In the genomic region with DNA sequence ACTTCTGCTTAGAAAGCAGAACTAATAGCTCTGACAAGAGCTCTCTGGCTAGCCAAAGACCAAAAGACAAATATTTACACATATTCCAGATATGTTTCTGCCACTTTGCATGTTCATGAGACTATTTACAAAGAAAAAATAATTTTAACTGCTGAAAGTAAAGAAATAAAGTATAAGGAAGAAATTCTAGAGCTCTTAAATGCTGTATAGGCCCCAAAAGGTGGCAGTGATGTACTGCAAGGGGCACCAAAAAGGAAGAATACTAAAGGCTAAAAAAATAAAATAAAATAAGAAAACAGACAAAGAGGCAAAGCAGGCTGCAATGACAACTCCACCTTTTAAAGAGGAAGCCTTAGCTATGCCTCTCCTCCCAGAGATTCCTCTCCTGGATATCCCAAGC, we compare ENCODE assay signal across 10 cellular contexts. TPM values are rescaled to one million over a fixed set of nuclear protein-coding genes. Genes with fewer than 3 reads are reported as not detected.
DNase-seq lines count a peak whose midpoint lies in the region; ATAC-seq and TF ChIP-seq lines count a peak whose summit lies in the region.
"Had no signal": no experiment of that assay in that cellular context is flagged by ENCODE, and none has a peak within 500 bp of the region (broad histone marks: within the 10 kb centered on the region; RNA-seq: fewer than 3 reads in every experiment).

No MANE protein-coding gene starts in this region.

- H4K91ac ChIP-seq in neuronal stem cell (ENCODE audit: low read depth, low read length, poor library complexity): no peak overlapping the region

- no peak overlapping the region for H3K18ac ChIP-seq in neuronal stem cell (ENCODE audit: low read length)

- no peak overlapping the region for H2BK120ac ChIP-seq in neuronal stem cell (ENCODE audit: low read depth, low read length)

- in situ Hi-C loops in Caki2 (cut with HindIII; ENCODE audit: low pct_unique_long_range_greater_than_20kb, low sequenced_read_pairs): no loop called here
- in situ Hi-C loops in brain microvascular endothelial cell (cut with HindIII; ENCODE audit: low pct_ligation_motif_present, low sequenced_read_pairs): no loop called here

- H3K27ac ChIP-seq in brain microvascular endothelial cell (no peak overlapping the region), neuronal stem cell (replicated peaks; ENCODE audit: low read length) (no peak overlapping the region)

- H3K36me3 ChIP-seq in brain microvascular endothelial cell (replicated peaks): no peaks in the 10 kb centered on the region
- H3K36me3 ChIP-seq in neuronal stem cell (replicated peaks in 1 of 2; ENCODE audit: control insufficient read depth in 2 of 2, insufficient read depth in 2 of 2, low read length in 2 of 2): no peaks in the 10 kb centered on the region

- H2BK15ac ChIP-seq in neuronal stem cell (ENCODE audit: low read length): no peak overlapping the region

- ATAC-seq in GM21360 (IDR thresholded peaks at IDR 0.05; ENCODE audit: unreplicated experiment) (no peak), GM21737 (IDR thresholded peaks at IDR 0.05; ENCODE audit: unreplicated experiment) (no peak), GM21619 (IDR thresholded peaks at IDR 0.05; ENCODE audit: unreplicated experiment) (no peak)

- TF ChIP-seq CTCF in NB4 (IDR thresholded peaks at IDR 0.05; ENCODE audit: low read depth, low read length): peak; percentile 48
- TF ChIP-seq CTCF in brain microvascular endothelial cell (IDR thresholded peaks at IDR 0.05; ENCODE audit: low read depth, low read length, missing control alignments): peak; percentile 33

- H3K9me3 ChIP-seq in neuronal stem cell (replicated peaks in 1 of 2; ENCODE audit: control insufficient read depth in 2 of 2, insufficient read depth in 1 of 2, low read depth in 1 of 2, low read length in 2 of 2): peaks cover 0 to under 1% of the 10 kb centered on the region in 2 donors

- peaks cover 7 to 26% of the 10 kb centered on the region in 2 donors for H3K4me1 ChIP-seq in neuronal stem cell (ENCODE audit: control insufficient read depth in 2 of 2, insufficient read depth in 1 of 2, low read depth in 1 of 2, low read length in 2 of 2)

- H4K8ac ChIP-seq in neuronal stem cell (ENCODE audit: low read depth, low read length): no peak overlapping the region

- H2AFZ ChIP-seq in neuronal stem cell (ENCODE audit: low read length): peak overlapping the region; percentile 94

- DNase-seq in Caki2 (ENCODE audit: low read depth) (peak; percentile 38), NB4 (ENCODE audit: low read depth) (peak; percentile 74), brain microvascular endothelial cell (no peak), neuronal stem cell (ENCODE audit: low spot score) (no peak), KG1 (lab: John Stamatoyannopoulos, UW) (no peak)
- DNase-seq: NCI-H82; stimulated activated CD4-positive, alpha-beta T cell treated with anti-CD3 and anti-CD28 coated beads, Interleukin-4, amount 100 ng/mL, for 1 hour had no signal

- H3K4me3 ChIP-seq in NB4 (ENCODE audit: low read depth, low read length): no peak overlapping the region
- no peak overlapping the region for H3K4me3 ChIP-seq in brain microvascular endothelial cell (ENCODE audit: low read depth, low read length)
- H3K4me3 ChIP-seq in neuronal stem cell (ENCODE audit: low read length in 2 of 2): no peak overlapping the region

- no peak overlapping the region for H3K4me2 ChIP-seq in neuronal stem cell (ENCODE audit: insufficient read depth, low read length, poor library complexity, severe bottlenecking)

- no peak overlapping the region for H3K23ac ChIP-seq in neuronal stem cell (ENCODE audit: low read depth, low read length, poor library complexity)

- TF ChIP-seq POLR2A in NB4 (IDR thresholded peaks at IDR 0.05; ENCODE audit: extremely low read depth, insufficient read length): no peak

- H3K9ac ChIP-seq in neuronal stem cell (ENCODE audit: low read depth, low read length, poor library complexity): no peak overlapping the region

- H3K27me3 ChIP-seq in brain microvascular endothelial cell (replicated peaks) (no peaks in the 10 kb centered on the region), neuronal stem cell (ENCODE audit: control insufficient read depth in 3 of 3, insufficient read depth in 3 of 3, low read depth in 1 of 3, low read length in 3 of 3) (no peaks in the 10 kb centered on the region)

- no peak overlapping the region for H2AK5ac ChIP-seq in neuronal stem cell (ENCODE audit: low read depth, low read length)

- H3K4ac ChIP-seq in neuronal stem cell (ENCODE audit: low read length): no peak overlapping the region

- no peak overlapping the region for H3K14ac ChIP-seq in neuronal stem cell (ENCODE audit: low read length)

- no peak overlapping the region for H2BK12ac ChIP-seq in neuronal stem cell (ENCODE audit: low read length)

- H2BK5ac ChIP-seq in neuronal stem cell (ENCODE audit: low read length): no peak overlapping the region

- H3K79me1 ChIP-seq in neuronal stem cell (ENCODE audit: low read depth, low read length): no peaks in the 10 kb centered on the region

RNA-seq across cellular contexts. Expression of gene KLRK1, which starts 23.0 kb away (rescaled TPM):
- not detected in 2 replicates for total RNA-seq in Caki2 (2014; rRNA removed; shearing (Covaris generic); ENCODE audit: low replicate concordance)
- not detected for polyA plus RNA-seq in neuronal stem cell (2013, experiment 1 of 2)
- polyA plus RNA-seq in neuronal stem cell (2013, experiment 2 of 2): not detected

RNA-seq across cellular contexts. Expression of gene KLRC4, which starts 42.7 kb away (rescaled TPM):
- not detected in 2 replicates for total RNA-seq in Caki2 (2014; rRNA removed; shearing (Covaris generic); ENCODE audit: low replicate concordance)
- not detected for polyA plus RNA-seq in neuronal stem cell (2013, experiment 1 of 2)
- not detected for polyA plus RNA-seq in neuronal stem cell (2013, experiment 2 of 2)

RNA-seq across cellular contexts. Expression of gene KLRC3, which starts 53.5 kb away (rescaled TPM):
- total RNA-seq in Caki2 (2014; rRNA removed; shearing (Covaris generic); ENCODE audit: low replicate concordance): not detected in 2 replicates
- not detected for polyA plus RNA-seq in neuronal stem cell (2013, experiment 1 of 2)
- polyA plus RNA-seq in neuronal stem cell (2013, experiment 2 of 2): not detected

RNA-seq across cellular contexts. Expression of gene KLRD1, which starts 59.2 kb away (rescaled TPM):
- total RNA-seq in Caki2 (2014; rRNA removed; shearing (Covaris generic); ENCODE audit: low replicate concordance): not detected in 2 replicates
- 0.08 TPM for polyA plus RNA-seq in neuronal stem cell (2013, experiment 1 of 2)
- polyA plus RNA-seq in neuronal stem cell (2013, experiment 2 of 2): 0.08 TPM

Comparison
In these comparisons a context has a peak if more than half of its experiments do, and no peak if none do; other contexts are left out.
1. DNase-seq: peak in Caki2 (single experiment) and NB4 (single experiment); none in brain microvascular endothelial cell (single experiment), neuronal stem cell (single experiment) and KG1 (single experiment).